In genomic region chr6:26553264-26553738, GRCh38 we compare ENCODE assay signal across 8 cellular contexts. TPM values are rescaled to one million over a fixed set of nuclear protein-coding genes. Genes with fewer than 3 reads are reported as not detected.
DNase-seq lines count a peak whose midpoint lies in the region; ATAC-seq, FAIRE-seq and TF ChIP-seq lines count a peak whose summit lies in the region.

No MANE protein-coding gene starts in this region.

- TF ChIP-seq CTCF in GM12865 (IDR thresholded peaks at IDR 0.05; ENCODE audit: insufficient read depth, low read depth, low read length, missing control alignments) (no peak), activated B cell treated with CpG ODN at 0.5 μM for 24 hours (IDR thresholded peaks at IDR 0.05) (no peak)

- H3K4me3 ChIP-seq in GM12865 (ENCODE audit: low read depth, low read length): peak overlapping the region; percentile 76

- DNase-seq in GM12865 (ENCODE audit: low read depth) (peak; percentile 87), NCI-H2171 treated with DMSO at 0.1 percent for 48 hours (lab: John Stamatoyannopoulos, UW) (peak; percentile 81), activated B cell treated with CpG ODN at 0.5 μM for 24 hours (peak; percentile 69), cerebellar cortex (ENCODE audit: low spot score) (peak; percentile 91), left colon (peak in 1 of 2 donors; percentile 74), HTR-8/SVneo (ENCODE audit: insufficient read length, low spot score) (no peak)
- peak; percentile 75 to 84 for DNase-seq in stimulated activated CD4-positive, alpha-beta T cell treated with anti-CD3 and anti-CD28 coated beads, Interleukin-1b, Interleukin-23, amount 100 ng/mL, for 4 hours (ENCODE audit: low read depth in 2 of 2)

- no peaks in the 10 kb centered on the region for H3K27me3 Mint-ChIP-seq in activated B cell treated with CpG ODN at 0.5 μM for 24 hours

- ATAC-seq in HG02981 (IDR thresholded peaks at IDR 0.05; ENCODE audit: unreplicated experiment): peak; percentile 49
- ATAC-seq in activated B cell treated with CpG ODN at 0.5 μM for 24 hours (ENCODE audit: low read depth): peak; percentile 47
- ATAC-seq in left colon: peak; percentile 77

- CTCF ChIA-PET in activated B cell treated with CpG ODN at 0.5 μM for 24 hours (lab: Charles Lee): interaction anchor here (1.0 to 2.7 kb wide), 5 partner anchors 9 to 42 kb away, joined by 4 to 12 read pairs (median 10); partner anchors contain the start of gene HMGN4

- no peak overlapping the region for H3K4me3 Mint-ChIP-seq in activated B cell treated with CpG ODN at 0.5 μM for 24 hours

- intact Hi-C loops in activated B cell treated with CpG ODN at 0.5 μM for 24 hours (cut with micrococcal nuclease) (loop anchor here (1.0 to 10.0 kb wide), 8 partner anchors 15 to 1284 kb away; partner anchors contain the start of genes HMGN4 and ZNF184), left colon (cut with DNase I, micrococcal nuclease) (no loop called here)

- H3K36me3 Mint-ChIP-seq in activated B cell treated with CpG ODN at 0.5 μM for 24 hours (ENCODE audit: low read depth): peaks cover 5% of the 10 kb centered on the region

- H3K9me3 Mint-ChIP-seq in activated B cell treated with CpG ODN at 0.5 μM for 24 hours: no peaks in the 10 kb centered on the region

- no peak overlapping the region for H3K27ac Mint-ChIP-seq in activated B cell treated with CpG ODN at 0.5 μM for 24 hours

- H3K4me1 Mint-ChIP-seq in activated B cell treated with CpG ODN at 0.5 μM for 24 hours: peaks cover 28% of the 10 kb centered on the region

- no peak for FAIRE-seq in HTR-8/SVneo (lab: Jason Lieb, UNC)

- POLR2A ChIA-PET in activated B cell treated with CpG ODN at 0.5 μM for 24 hours (lab: Charles Lee): interaction anchor here (1.2 to 3.7 kb wide), 16 partner anchors 9 to 1340 kb away, joined by 3 to 57 read pairs (median 7); partner anchors contain the start of gene HMGN4

RNA-seq across cellular contexts. Expression of gene HMGN4, which starts 15.1 kb away (rescaled TPM):
- 74.5 and 82.2 TPM in 2 replicates for total RNA-seq in activated B cell treated with CpG ODN at 0.5 μM for 24 hours
- total RNA-seq in left colon: 10 to 100 TPM; 54.9 to 55.7 TPM

RNA-seq across cellular contexts. Expression of gene ABT1, which starts 43.5 kb away (rescaled TPM):
- total RNA-seq in activated B cell treated with CpG ODN at 0.5 μM for 24 hours: 30.7 and 30.8 TPM in 2 replicates
- 10 to 100 TPM; 12.7 to 15.4 TPM for total RNA-seq in left colon

RNA-seq across cellular contexts. Expression of gene BTN1A1, which starts 53.2 kb away (rescaled TPM):
- total RNA-seq in activated B cell treated with CpG ODN at 0.5 μM for 24 hours: 0.18 and 0.46 TPM in 2 replicates
- not detected for total RNA-seq in left colon
